1 cellular context compared by ENCODE assay signal in the genomic region with DNA sequence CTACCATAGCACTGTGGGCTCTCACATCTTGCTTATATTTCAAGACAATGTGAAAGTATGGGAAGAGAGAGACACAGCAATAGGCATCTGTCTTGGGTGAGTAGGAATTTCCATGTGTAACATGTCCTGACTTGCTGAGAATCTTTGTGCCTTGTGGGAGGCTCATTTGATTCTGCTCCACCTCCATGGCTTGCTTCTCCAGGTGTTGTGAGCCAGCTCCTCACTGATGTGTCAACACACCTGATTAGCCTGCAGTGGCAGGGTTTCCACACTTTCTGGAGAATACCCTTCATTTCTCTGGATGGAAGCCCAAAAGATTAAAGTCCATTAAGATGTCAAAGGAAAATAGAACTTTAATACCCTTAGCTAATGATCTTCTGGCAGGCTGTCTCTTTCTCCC.
TF ChIP-seq lines count a peak whose summit lies in the region.

No MANE protein-coding gene starts in this region.

TF ChIP-seq in IMR-90, 13 proteins besides CTCF, POLR2A, EP300 and RAD21:
- TF ChIP-seq SMC3 (IDR thresholded peaks at IDR 0.05; ENCODE audit: low read depth, low read length) (no peak), CHD1 (IDR thresholded peaks at IDR 0.05; ENCODE audit: low read depth, low read length) (no peak), BHLHE40 (IDR thresholded peaks at IDR 0.05; ENCODE audit: low read depth, low read length) (no peak), RFX5 (IDR thresholded peaks at IDR 0.05; ENCODE audit: low read depth, low read length) (no peak)
- TF ChIP-seq, protein P1, sequence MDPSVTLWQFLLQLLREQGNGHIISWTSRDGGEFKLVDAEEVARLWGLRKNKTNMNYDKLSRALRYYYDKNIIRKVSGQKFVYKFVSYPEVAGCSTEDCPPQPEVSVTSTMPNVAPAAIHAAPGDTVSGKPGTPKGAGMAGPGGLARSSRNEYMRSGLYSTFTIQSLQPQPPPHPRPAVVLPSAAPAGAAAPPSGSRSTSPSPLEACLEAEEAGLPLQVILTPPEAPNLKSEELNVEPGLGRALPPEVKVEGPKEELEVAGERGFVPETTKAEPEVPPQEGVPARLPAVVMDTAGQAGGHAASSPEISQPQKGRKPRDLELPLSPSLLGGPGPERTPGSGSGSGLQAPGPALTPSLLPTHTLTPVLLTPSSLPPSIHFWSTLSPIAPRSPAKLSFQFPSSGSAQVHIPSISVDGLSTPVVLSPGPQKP (IDR thresholded peaks at IDR 0.05; ENCODE audit: borderline replicate concordance, low read depth, low read length), result no peak
